ENCODE assay signal across 8 cellular contexts in genomic region chr1:183567584-183567983, GRCh38. TPM values are rescaled to one million over a fixed set of nuclear protein-coding genes. Genes with fewer than 3 reads are reported as not detected.
DNase-seq lines count a peak whose midpoint lies in the region; ATAC-seq and TF ChIP-seq lines count a peak whose summit lies in the region.

No MANE protein-coding gene starts in this region.

- CTCF ChIA-PET in GM10248 (lab: Yijun Ruan, JAX): interaction anchor here (1.0 to 3.1 kb wide), 3 partner anchors 11 to 348 kb away, joined by 3 to 17 read pairs (median 3); no protein-coding TSS in a partner anchor
- CTCF ChIA-PET in CD4-positive, alpha-beta T cell (lab: Charles Lee): no interaction called here

- H3K9me3 Mint-ChIP-seq in effector memory CD8-positive, alpha-beta T cell: no peaks in the 10 kb centered on the region
- no peaks in the 10 kb centered on the region for H3K9me3 Mint-ChIP-seq in CD4-positive, alpha-beta T cell

- intact Hi-C loops in stomach (cut with DNase I; ENCODE audit: low total_unique reads): no loop called here
- intact Hi-C loops in CD4-positive, alpha-beta T cell (cut with DNase I, micrococcal nuclease): no loop called here

- peaks cover 0 to 14% of the 10 kb centered on the region in 2 donors for H3K27me3 Mint-ChIP-seq in effector memory CD8-positive, alpha-beta T cell
- H3K27me3 Mint-ChIP-seq in CD4-positive, alpha-beta T cell: no peaks in the 10 kb centered on the region

- H3K27me3 ChIP-seq in stomach: no peaks in the 10 kb centered on the region
- H3K27me3 ChIP-seq in CD4-positive, alpha-beta T cell (ENCODE audit: control insufficient read depth, insufficient read depth, low read length): no peaks in the 10 kb centered on the region

- WGBS in stomach, 5 donors: 39 to 61% (median 58%) methylated on average over 5 of the region's 5 CpGs

- H3K36me3 ChIP-seq in stomach: peaks cover 0 to 8% (median 0%) of the 10 kb centered on the region in 4 donors

- H3K27ac ChIP-seq in stomach: peak overlapping the region in 2 of 5 donors; percentile 51 to 68
- no peak overlapping the region for H3K27ac ChIP-seq in CD4-positive, alpha-beta T cell (ENCODE audit: low read depth, low read length)

- POLR2A ChIA-PET in GM10248 (lab: Yijun Ruan, JAX): no interaction called here
- POLR2A ChIA-PET in CD4-positive, alpha-beta T cell (lab: Charles Lee): no interaction called here

- TF ChIP-seq EP300 in stomach (IDR thresholded peaks at IDR 0.05): no peak

- peaks cover 0 to 15% (median 8%) of the 10 kb centered on the region in 4 donors for H3K4me1 ChIP-seq in stomach

- H3K4me1 Mint-ChIP-seq in effector memory CD8-positive, alpha-beta T cell (ENCODE audit: low read depth in 2 of 2): peaks cover 0 to 5% of the 10 kb centered on the region in 2 donors
- H3K4me1 Mint-ChIP-seq in CD4-positive, alpha-beta T cell (ENCODE audit: low read depth): no peaks in the 10 kb centered on the region

- no peak for TF ChIP-seq CTCF in GM10248 (IDR thresholded peaks at IDR 0.05; ENCODE audit: control extremely low read depth, extremely low read depth, low read depth, missing control alignments)
- no peak for TF ChIP-seq CTCF in stomach (IDR thresholded peaks at IDR 0.05)
- TF ChIP-seq CTCF in CD4-positive, alpha-beta T cell (IDR thresholded peaks at IDR 0.05): no peak

- H3K36me3 Mint-ChIP-seq in effector memory CD8-positive, alpha-beta T cell (ENCODE audit: insufficient read depth): peaks cover 5% of the 10 kb centered on the region
- no peaks in the 10 kb centered on the region for H3K36me3 Mint-ChIP-seq in CD4-positive, alpha-beta T cell (ENCODE audit: low read depth)

- H3K4me3 ChIP-seq in stomach: no peak overlapping the region

- DNase-seq in GM10248 (ENCODE audit: extremely low spot score) (peak; percentile 44), NCI-H2107 (lab: John Stamatoyannopoulos, UW) (peak; percentile 77), stomach (peak; percentile 59), NCI-H1436 treated with DMSO at 0.1 percent for 48 hours (lab: John Stamatoyannopoulos, UW) (no peak), GOT3 (lab: John Stamatoyannopoulos, UW) (no peak)
- no peak for DNase-seq in effector memory CD8-positive, alpha-beta T cell
- DNase-seq in CD4-positive, alpha-beta T cell: no peak

- H3K27ac Mint-ChIP-seq in effector memory CD8-positive, alpha-beta T cell: no peak overlapping the region
- no peak overlapping the region for H3K27ac Mint-ChIP-seq in CD4-positive, alpha-beta T cell

- H3K4me3 Mint-ChIP-seq in effector memory CD8-positive, alpha-beta T cell: no peak overlapping the region
- H3K4me3 Mint-ChIP-seq in CD4-positive, alpha-beta T cell: no peak overlapping the region

- no peak for TF ChIP-seq POLR2A in stomach (IDR thresholded peaks at IDR 0.05)

- no peaks in the 10 kb centered on the region for H3K9me3 ChIP-seq in stomach
- no peaks in the 10 kb centered on the region for H3K9me3 ChIP-seq in CD4-positive, alpha-beta T cell (ENCODE audit: control insufficient read depth, low read length)

- peak; percentile 80 for ATAC-seq in GM21786 (IDR thresholded peaks at IDR 0.05; ENCODE audit: unreplicated experiment)
- peak; percentile 22 for ATAC-seq in effector memory CD8-positive, alpha-beta T cell (replicated peaks)
- no peak for ATAC-seq in CD4-positive, alpha-beta T cell (ENCODE audit: poor library complexity)

RNA-seq across cellular contexts. Expression of gene NCF2, which starts 22.7 kb away (rescaled TPM):
- total RNA-seq in stomach: 10 to 100 TPM in 1 of 5 donors, 1 to 10 TPM in 3, under 1 TPM in 1; 0.29 to 30.4 (median 6.4) TPM
- 1 to 10 TPM; 3.1 to 10.0 (median 6.0) TPM for polyA plus RNA-seq in stomach
- 1 to 10 TPM; 2.9 to 3.1 TPM for total RNA-seq in CD4-positive, alpha-beta T cell

Comparison
In these comparisons a context has a peak if more than half of its experiments do, and no peak if none do; other contexts are left out.
1. DNase-seq: peak in GM10248 (single experiment), NCI-H2107 (single experiment) and stomach (single experiment); none in effector memory CD8-positive, alpha-beta T cell (0 of 3), NCI-H1436 treated with DMSO at 0.1 percent for 48 hours (single experiment), CD4-positive, alpha-beta T cell (0 of 10) and GOT3 (single experiment).